10 cellular contexts compared by ENCODE assay signal in genomic region chr12:45914090-45914489, GRCh38.
DNase-seq lines count a peak whose midpoint lies in the region; ATAC-seq, FAIRE-seq and TF ChIP-seq lines count a peak whose summit lies in the region.
"Had no signal": no experiment of that assay in that cellular context is flagged by ENCODE, and none has a peak within 500 bp of the region (broad histone marks: within the 10 kb centered on the region; RNA-seq: fewer than 3 reads in every experiment).

No MANE protein-coding gene starts in this region.

- H4K20me1 ChIP-seq in H1 (replicated peaks in 1 of 2; ENCODE audit: control insufficient read depth in 1 of 2, insufficient read depth in 2 of 2, low read length in 2 of 2), result no peaks in the 10 kb centered on the region

- H3K4me3 Mint-ChIP-seq in activated CD4-positive, alpha-beta T cell treated with anti-CD3 and anti-CD28 coated beads for 36 hours, result no peak overlapping the region
- H3K4me3 Mint-ChIP-seq in activated CD4-positive, alpha-beta T cell treated with anti-CD3 and anti-CD28 coated beads, Interleukin-2, amount 10 ng/mL, durations not matched to agents 7 days and 5 days, result no peak overlapping the region
- H3K4me3 Mint-ChIP-seq: activated naive CD8-positive, alpha-beta T cell treated with anti-CD3 and anti-CD28 coated beads, Interleukin-2, amount 10 ng/mL, durations not matched to agents 7 days and 5 days; CD4-positive, CD25-positive, alpha-beta regulatory T cell had no signal

- intact Hi-C loops in activated CD4-positive, alpha-beta T cell treated with anti-CD3 and anti-CD28 coated beads for 36 hours (cut with DNase I, micrococcal nuclease), result no loop called here
- intact Hi-C loops in gastrocnemius medialis (cut with DNase I; ENCODE audit: low total_unique reads), result no loop called here

- no peak overlapping the region for H3K27ac ChIP-seq in H1 (ENCODE audit: low read depth, low read length)
- H3K27ac ChIP-seq in gastrocnemius medialis, result no peak overlapping the region

- TF ChIP-seq CTCF in H1 (IDR thresholded peaks at IDR 0.05; ENCODE audit: control extremely low read depth in 1 of 3, insufficient read depth in 1 of 3, low read depth in 1 of 3, low read length in 3 of 3), result no peak
- no peak for TF ChIP-seq CTCF in gastrocnemius medialis (IDR thresholded peaks at IDR 0.05 in 4 of 5, conservative IDR thresholded peaks at IDR 0.05 in 1 of 5)

- TF ChIP-seq POLR2A in H1 (IDR thresholded peaks at IDR 0.05; ENCODE audit: control extremely low read depth in 1 of 2, low read depth in 2 of 2, low read length in 2 of 2) (no peak), gastrocnemius medialis (IDR thresholded peaks at IDR 0.05) (no peak)

- CTCF ChIA-PET in activated CD4-positive, alpha-beta T cell treated with anti-CD3 and anti-CD28 coated beads for 36 hours (lab: Charles Lee), result interaction anchor here (0.8 to 1.3 kb wide), 3 partner anchors 9 to 110 kb away, joined by 4 read pairs; no protein-coding TSS in a partner anchor
- CTCF ChIA-PET in activated CD4-positive, alpha-beta T cell treated with anti-CD3 and anti-CD28 coated beads, Interleukin-2, amount 10 ng/mL, durations not matched to agents 7 days and 5 days (lab: Charles Lee), result interaction anchor here (0.7 kb wide), 1 partner anchor 9 kb away, joined by 3 read pairs; no protein-coding TSS in a partner anchor
- CTCF ChIA-PET in H1 (lab: Charles Lee; ENCODE audit: partially characterized antibody), result interaction anchor here (1.0 kb wide), 1 partner anchor 370 kb away, joined by 4 read pairs; no protein-coding TSS in a partner anchor

- no peaks in the 10 kb centered on the region for H3K4me1 ChIP-seq in H1 (replicated peaks in 1 of 4; ENCODE audit: control insufficient read depth in 3 of 4, insufficient read depth in 4 of 4, low read length in 3 of 4)
- H3K4me1 ChIP-seq in gastrocnemius medialis, result no peaks in the 10 kb centered on the region

- no peaks in the 10 kb centered on the region for H3K9me3 ChIP-seq in H1 (ENCODE audit: insufficient read depth in 2 of 2, low read depth in 1 of 2, low read length in 1 of 2)
- no peaks in the 10 kb centered on the region for H3K9me3 ChIP-seq in gastrocnemius medialis

- H3K56ac ChIP-seq in H1 (replicated peaks; ENCODE audit: insufficient read length, low read depth, low read length), result no peak overlapping the region

- TF ChIP-seq RAD21 in H1 (IDR thresholded peaks at IDR 0.05 in 1 of 2, conservative IDR thresholded peaks at IDR 0.05 in 1 of 2; ENCODE audit: low read depth in 2 of 2, low read length in 2 of 2), result no peak

- FAIRE-seq in H1 (lab: Jason Lieb, UNC), result no peak

- H2AK5ac ChIP-seq in H1 (ENCODE audit: low read depth, low read length), result no peak overlapping the region

- peaks cover 10% of the 10 kb centered on the region for H3K36me3 Mint-ChIP-seq in activated CD4-positive, alpha-beta T cell treated with anti-CD3 and anti-CD28 coated beads for 36 hours (ENCODE audit: low read depth)
- peaks cover 12% of the 10 kb centered on the region for H3K36me3 Mint-ChIP-seq in activated CD4-positive, alpha-beta T cell treated with anti-CD3 and anti-CD28 coated beads, Interleukin-2, amount 10 ng/mL, durations not matched to agents 7 days and 5 days (ENCODE audit: low read depth)

- no peak overlapping the region for H4K5ac ChIP-seq in H1 (ENCODE audit: insufficient read length, low read depth, low read length)

- no peak overlapping the region for H2BK12ac ChIP-seq in H1 (ENCODE audit: low read depth, low read length)

- TF ChIP-seq EP300 in H1 (IDR thresholded peaks at IDR 0.05; ENCODE audit: borderline replicate concordance in 1 of 2, low read depth in 2 of 2, low read length in 2 of 2), result no peak

- H3K4ac ChIP-seq in H1 (replicated peaks; ENCODE audit: insufficient read length, low read depth, low read length), result no peak overlapping the region

- H3K4me3 ChIP-seq in H1 (ENCODE audit: extremely low read depth in 1 of 4, insufficient read depth in 2 of 4, low read depth in 3 of 4, low read length in 4 of 4) (no peak overlapping the region), gastrocnemius medialis (no peak overlapping the region)

- in situ Hi-C loops in gastrocnemius medialis (cut with MboI; ENCODE audit: low sequenced_read_pairs in 4 of 4), result no loop called here

- ATAC-seq in activated CD4-positive, alpha-beta T cell treated with anti-CD3 and anti-CD28 coated beads for 36 hours, result peak; percentile 53
- ATAC-seq in gastrocnemius medialis (peak; percentile 59 to 69), HG02798 (IDR thresholded peaks at IDR 0.05; ENCODE audit: poor library complexity, unreplicated experiment) (no peak)

- no peaks in the 10 kb centered on the region for H3K9me3 Mint-ChIP-seq in activated CD4-positive, alpha-beta T cell treated with anti-CD3 and anti-CD28 coated beads for 36 hours (ENCODE audit: low read depth)
- no peaks in the 10 kb centered on the region for H3K9me3 Mint-ChIP-seq in activated CD4-positive, alpha-beta T cell treated with anti-CD3 and anti-CD28 coated beads, Interleukin-2, amount 10 ng/mL, durations not matched to agents 7 days and 5 days
- H3K9me3 Mint-ChIP-seq: activated naive CD8-positive, alpha-beta T cell treated with anti-CD3 and anti-CD28 coated beads, Interleukin-2, amount 10 ng/mL, durations not matched to agents 7 days and 5 days had no signal

- H3K36me3 ChIP-seq in H1 (ENCODE audit: control insufficient read depth in 2 of 4, insufficient read depth in 4 of 4, low read length in 3 of 4) (no peaks in the 10 kb centered on the region), gastrocnemius medialis (peaks cover 0 to 11% of the 10 kb centered on the region in 2 donors)

- no peak overlapping the region for H3K4me2 ChIP-seq in H1 (ENCODE audit: insufficient read depth in 1 of 2, low read depth in 2 of 2, low read length in 2 of 2)

- no peak overlapping the region for H3K9ac ChIP-seq in H1 (replicated peaks in 1 of 4; ENCODE audit: extremely low read depth in 1 of 4, low read depth in 3 of 4, low read length in 3 of 4)

- no peaks in the 10 kb centered on the region for H3K23me2 ChIP-seq in H1 (ENCODE audit: low read depth, low read length)

- no peak overlapping the region for H2BK20ac ChIP-seq in H1 (ENCODE audit: low read length)

- H3K14ac ChIP-seq in H1 (ENCODE audit: insufficient read length), result no peak overlapping the region

- no peak overlapping the region for H3K23ac ChIP-seq in H1 (ENCODE audit: insufficient read length)

- no peak overlapping the region for H2BK5ac ChIP-seq in H1 (ENCODE audit: low read depth, low read length)

- H3K4me1 Mint-ChIP-seq in activated CD4-positive, alpha-beta T cell treated with anti-CD3 and anti-CD28 coated beads for 36 hours, result no peaks in the 10 kb centered on the region
- H3K4me1 Mint-ChIP-seq in activated CD4-positive, alpha-beta T cell treated with anti-CD3 and anti-CD28 coated beads, Interleukin-2, amount 10 ng/mL, durations not matched to agents 7 days and 5 days, result no peaks in the 10 kb centered on the region

- no peaks in the 10 kb centered on the region for H3K27me3 Mint-ChIP-seq in activated CD4-positive, alpha-beta T cell treated with anti-CD3 and anti-CD28 coated beads for 36 hours
- H3K27me3 Mint-ChIP-seq in activated CD4-positive, alpha-beta T cell treated with anti-CD3 and anti-CD28 coated beads, Interleukin-2, amount 10 ng/mL, durations not matched to agents 7 days and 5 days, result no peaks in the 10 kb centered on the region
- H3K27me3 Mint-ChIP-seq: activated naive CD8-positive, alpha-beta T cell treated with anti-CD3 and anti-CD28 coated beads, Interleukin-2, amount 10 ng/mL, durations not matched to agents 7 days and 5 days; CD4-positive, CD25-positive, alpha-beta regulatory T cell had no signal

- no peak for DNase-seq in activated CD4-positive, alpha-beta T cell treated with anti-CD3 and anti-CD28 coated beads for 36 hours
- DNase-seq in activated CD4-positive, alpha-beta T cell treated with anti-CD3 and anti-CD28 coated beads, Interleukin-2, amount 10 ng/mL, durations not matched to agents 7 days and 5 days, result no peak
- DNase-seq in M059J (ENCODE audit: low read depth) (peak; percentile 79), H1 (ENCODE audit: low read depth in 1 of 2, low spot score in 2 of 2) (no peak), gastrocnemius medialis (no peak), KG1 (lab: John Stamatoyannopoulos, UW) (no peak)
- DNase-seq in stimulated activated CD4-positive, alpha-beta T cell treated with anti-CD3 and anti-CD28 coated beads, Interleukin-4, amount 100 ng/mL, for 1 hour, result no peak
- DNase-seq: activated naive CD8-positive, alpha-beta T cell treated with anti-CD3 and anti-CD28 coated beads, Interleukin-2, amount 10 ng/mL, durations not matched to agents 7 days and 5 days; CD4-positive, CD25-positive, alpha-beta regulatory T cell had no signal

- no peaks in the 10 kb centered on the region for H3K79me1 ChIP-seq in H1 (ENCODE audit: low read depth, low read length)

- no peak overlapping the region for H2BK120ac ChIP-seq in H1 (replicated peaks; ENCODE audit: low read depth, low read length)

- POLR2A ChIA-PET in activated CD4-positive, alpha-beta T cell treated with anti-CD3 and anti-CD28 coated beads for 36 hours (lab: Charles Lee), result interaction anchor here (0.6 kb wide), 1 partner anchor 17 kb away, joined by 3 read pairs; no protein-coding TSS in a partner anchor
- POLR2A ChIA-PET in activated CD4-positive, alpha-beta T cell treated with anti-CD3 and anti-CD28 coated beads, Interleukin-2, amount 10 ng/mL, durations not matched to agents 7 days and 5 days (lab: Charles Lee), result no interaction called here
- POLR2A ChIA-PET in H1 (lab: Charles Lee; ENCODE audit: partially characterized antibody), result no interaction called here

- 92% methylated on average over 1 of the region's 1 CpG; no CpG with 5 or more reads in 1 of the 2 experiments for whole genome bisulfite sequencing in H1 (ENCODE audit: extremely low coverage in 1 of 2, insufficient coverage in 1 of 2, insufficient read length in 1 of 2, insufficient replicate concordance in 2 of 2, low coverage in 1 of 2, low lambda C conversion rate in 2 of 2, missing lambda C conversion rate in 1 of 2), 2 experiments

- no peak overlapping the region for H2BK15ac ChIP-seq in H1 (ENCODE audit: low read length)

- H4K91ac ChIP-seq in H1 (replicated peaks; ENCODE audit: insufficient read length, low read length), result no peak overlapping the region

- H2AFZ ChIP-seq in H1 (ENCODE audit: low read length), result no peak overlapping the region

- no peaks in the 10 kb centered on the region for H3K79me2 ChIP-seq in H1 (ENCODE audit: control insufficient read depth in 1 of 2, insufficient read depth in 2 of 2, low read length in 2 of 2)

- no peak overlapping the region for H4K8ac ChIP-seq in H1 (ENCODE audit: extremely low read depth, insufficient read depth, low read length)

- H3K27me3 ChIP-seq in H1 (replicated peaks in 1 of 4; ENCODE audit: control insufficient read depth in 3 of 4, extremely low read depth in 1 of 4, insufficient read depth in 3 of 4, low read length in 3 of 4) (no peaks in the 10 kb centered on the region), gastrocnemius medialis (no peaks in the 10 kb centered on the region)

- no peak overlapping the region for H3K27ac Mint-ChIP-seq in activated CD4-positive, alpha-beta T cell treated with anti-CD3 and anti-CD28 coated beads for 36 hours
- no peak overlapping the region for H3K27ac Mint-ChIP-seq in activated CD4-positive, alpha-beta T cell treated with anti-CD3 and anti-CD28 coated beads, Interleukin-2, amount 10 ng/mL, durations not matched to agents 7 days and 5 days
- H3K27ac Mint-ChIP-seq: activated naive CD8-positive, alpha-beta T cell treated with anti-CD3 and anti-CD28 coated beads, Interleukin-2, amount 10 ng/mL, durations not matched to agents 7 days and 5 days; CD4-positive, CD25-positive, alpha-beta regulatory T cell had no signal

- no peak overlapping the region for H3K18ac ChIP-seq in H1 (ENCODE audit: extremely low read depth, low read length)
